Comparison of ENCODE assay signal across 8 cellular contexts in genomic region chr20:52104546-52105044, GRCh38.
DNase-seq lines count a peak whose midpoint lies in the region; ATAC-seq and TF ChIP-seq lines count a peak whose summit lies in the region.

No MANE protein-coding gene starts in this region.

- WGBS in hepatocyte (ENCODE audit: low lambda C conversion rate, missing lambda C conversion rate) = 1% methylated on average over 31 of the region's 38 CpGs

- no peaks in the 10 kb centered on the region for H3K79me2 ChIP-seq in hepatocyte

- peak; percentile 89 for DNase-seq in H7
- DNase-seq in activated CD8-positive, alpha-beta memory T cell treated with anti-CD3 and anti-CD28 coated beads, Interleukin-2, amount 50 U/mL, for 48 hours = peak; percentile 56
- DNase-seq in hepatocyte (ENCODE audit: low spot score) = peak; percentile 18
- DNase-seq in NOMO-1 (lab: John Stamatoyannopoulos, UW; ENCODE audit: unreplicated experiment in 2 of 2) = no peak
- no peak for DNase-seq in SHP77 treated with DMSO at 0.1 percent for 48 hours (lab: John Stamatoyannopoulos, UW)
- no peak for DNase-seq in NCI-H1092 (lab: John Stamatoyannopoulos, UW)

- no peak overlapping the region for H3K9ac ChIP-seq in skeletal muscle tissue (ENCODE audit: low read depth in 1 of 3, low read length in 3 of 3)

- ATAC-seq in GM18517 (IDR thresholded peaks at IDR 0.05; ENCODE audit: unreplicated experiment) = no peak

- no peaks in the 10 kb centered on the region for H4K20me1 ChIP-seq in hepatocyte (ENCODE audit: insufficient read depth, poor library complexity, severe bottlenecking)

- H2AFZ ChIP-seq in hepatocyte = peak overlapping the region; percentile 51

- TF ChIP-seq CTCF in hepatocyte (IDR thresholded peaks at IDR 0.05; ENCODE audit: poor library complexity) = no peak

- H3K4me3 ChIP-seq in H7 (ENCODE audit: insufficient read depth, low read depth, low read length) (peak overlapping the region; percentile 74), hepatocyte (peak overlapping the region; percentile 46), skeletal muscle tissue (ENCODE audit: low read length in 3 of 3) (peak overlapping the region in 2 of 3 donors; percentile 48 to 58)

- H3K36me3 ChIP-seq in H7 (replicated peaks; ENCODE audit: control insufficient read depth, insufficient read depth, low read length) (no peaks in the 10 kb centered on the region), hepatocyte (replicated peaks; ENCODE audit: insufficient read depth, low read depth) (no peaks in the 10 kb centered on the region), skeletal muscle tissue (ENCODE audit: control insufficient read depth in 3 of 3, insufficient read depth in 3 of 3, low read length in 3 of 3) (no peaks in the 10 kb centered on the region)

- no peaks in the 10 kb centered on the region for H3K9me2 ChIP-seq in hepatocyte (replicated peaks; ENCODE audit: insufficient read depth)

- peaks cover 22% of the 10 kb centered on the region for H3K4me1 ChIP-seq in hepatocyte (ENCODE audit: insufficient read depth)
- H3K4me1 ChIP-seq in skeletal muscle tissue (ENCODE audit: control insufficient read depth in 3 of 3, insufficient read depth in 3 of 3, low read length in 3 of 3) = peaks cover 11 to 23% (median 17%) of the 10 kb centered on the region in 3 donors

- no peak overlapping the region for H3K27ac ChIP-seq in hepatocyte
- H3K27ac ChIP-seq in skeletal muscle tissue (ENCODE audit: low read depth, low read length) = no peak overlapping the region

- H3K27me3 ChIP-seq in H7 (ENCODE audit: control insufficient read depth, insufficient read depth, low read length) = peaks cover 41% of the 10 kb centered on the region
- peaks cover 49% of the 10 kb centered on the region for H3K27me3 ChIP-seq in hepatocyte
- peaks cover 33 to 41% (median 38%) of the 10 kb centered on the region in 3 donors for H3K27me3 ChIP-seq in skeletal muscle tissue (ENCODE audit: control insufficient read depth in 3 of 3, insufficient read depth in 3 of 3, low read length in 3 of 3)

- H3K9me3 ChIP-seq in hepatocyte (ENCODE audit: low read depth) (no peaks in the 10 kb centered on the region), skeletal muscle tissue (ENCODE audit: control insufficient read depth in 3 of 3, low read length in 3 of 3) (no peaks in the 10 kb centered on the region)

- peak overlapping the region; percentile 96 for H3K4me2 ChIP-seq in hepatocyte

Comparison
In these comparisons a context has a peak if more than half of its experiments do, and no peak if none do; other contexts are left out.
1. DNase-seq: peak in H7 (single experiment), activated CD8-positive, alpha-beta memory T cell treated with anti-CD3 and anti-CD28 coated beads, Interleukin-2, amount 50 U/mL, for 48 hours (single experiment) and hepatocyte (single experiment); none in NOMO-1 (0 of 2), SHP77 treated with DMSO at 0.1 percent for 48 hours (single experiment) and NCI-H1092 (single experiment).
2. Peak in every context shown above with its lines, with median percentiles within 50 percentile points of each other: H3K4me3 ChIP-seq.